25 cellular contexts compared by ENCODE assay signal in the genomic region with DNA sequence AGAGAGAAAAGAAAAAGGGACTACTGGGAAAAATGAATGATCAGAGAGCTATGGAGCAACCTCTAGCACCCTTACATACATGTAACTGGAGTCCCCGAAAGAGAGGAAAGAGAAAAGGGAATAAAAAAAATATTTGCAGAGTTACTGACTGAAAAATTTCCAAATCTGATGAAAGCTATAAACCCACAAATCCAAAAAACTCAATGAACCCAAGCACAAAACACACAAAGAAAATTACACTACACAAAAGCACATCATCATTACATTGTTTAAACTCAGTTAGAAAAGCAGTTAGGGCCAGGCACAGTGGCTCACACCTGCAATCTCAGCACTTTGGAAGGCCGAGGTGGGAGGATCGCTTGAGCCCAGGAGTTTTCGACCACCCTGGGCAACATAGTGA. TPM values are rescaled to one million over a fixed set of nuclear protein-coding genes. Genes with fewer than 3 reads are reported as not detected.
DNase-seq lines count a peak whose midpoint lies in the region; ATAC-seq, FAIRE-seq and TF ChIP-seq lines count a peak whose summit lies in the region.
"Had no signal": no experiment of that assay in that cellular context is flagged by ENCODE, and none has a peak within 500 bp of the region (broad histone marks: within the 10 kb centered on the region; RNA-seq: fewer than 3 reads in every experiment).

No MANE protein-coding gene starts in this region.

- H3K36me3 ChIP-seq in astrocyte (ENCODE audit: insufficient read depth, low read length): no peaks in the 10 kb centered on the region
- no peaks in the 10 kb centered on the region for H3K36me3 ChIP-seq in thoracic aorta
- no peaks in the 10 kb centered on the region for H3K36me3 ChIP-seq in adrenal gland (replicated peaks in 1 of 2)

- H3K79me2 ChIP-seq in astrocyte (ENCODE audit: insufficient read depth, low read length): peaks cover 80% of the 10 kb centered on the region

- H3K36me3 Mint-ChIP-seq in HFFc6 (ENCODE audit: low read depth) (peaks cover 28% of the 10 kb centered on the region), astrocyte (ENCODE audit: low read depth, unreplicated experiment) (peaks cover 4% of the 10 kb centered on the region), mesothelial cell of epicardium (peaks cover 30% of the 10 kb centered on the region)

- H3K4me3 ChIP-seq in astrocyte (ENCODE audit: insufficient read depth, low read depth, low read length) (no peak overlapping the region), thoracic aorta (no peak overlapping the region), adrenal gland (no peak overlapping the region)
- H3K4me3 ChIP-seq: MG63 had no signal

- H3K9me3 Mint-ChIP-seq in HFFc6 (peaks cover 21% of the 10 kb centered on the region), astrocyte (ENCODE audit: unreplicated experiment) (peaks cover 4% of the 10 kb centered on the region), mesothelial cell of epicardium (peaks cover 26% of the 10 kb centered on the region)

- H3K4me3 Mint-ChIP-seq in HFFc6 (no peak overlapping the region), astrocyte (ENCODE audit: unreplicated experiment) (no peak overlapping the region), mesothelial cell of epicardium (no peak overlapping the region)

- no peak for ATAC-seq in thoracic aorta (ENCODE audit: insufficient number of reproducible peaks, low FRiP score, low read depth)
- ATAC-seq: PC-3 had no signal

- H3K27ac ChIP-seq in astrocyte (ENCODE audit: low read depth, low read length) (no peak overlapping the region), thoracic aorta (peak overlapping the region; percentile 82 to 89), adrenal gland (no peak overlapping the region)
- H3K27ac ChIP-seq: C4-2B had no signal

- no peaks in the 10 kb centered on the region for H3K9me3 ChIP-seq in astrocyte (ENCODE audit: insufficient read depth, low read depth, low read length)
- H3K9me3 ChIP-seq in thoracic aorta: no peaks in the 10 kb centered on the region
- no peaks in the 10 kb centered on the region for H3K9me3 ChIP-seq in adrenal gland (replicated peaks in 1 of 3)

- no peak for DNase-seq in HFFc6
- DNase-seq in astrocyte (ENCODE audit: low read depth): no peak
- DNase-seq in mesothelial cell of epicardium (ENCODE audit: low spot score in 2 of 2, unreplicated experiment in 2 of 2): no peak
- DNase-seq in thoracic aorta (ENCODE audit: low spot score): no peak
- no peak for DNase-seq in SW 1271 (lab: John Stamatoyannopoulos, UW)
- DNase-seq in NCI-H1694 treated with DMSO at 0.1 percent for 48 hours (lab: John Stamatoyannopoulos, UW): no peak
- DNase-seq in DMS153 treated with DMSO at 0.1 percent for 48 hours (lab: John Stamatoyannopoulos, UW; ENCODE audit: unreplicated experiment): no peak
- no peak for DNase-seq in adrenal gland
- DNase-seq: AML-193, GDM1, IMR-90, Karpas-422, MG63, NCI-H1092, NCI-H1436 treated with DMSO at 0.1 percent for 48 hours, NCI-H2029 treated with DMSO at 0.1 percent for 48 hours, NCI-H2171, NCI-H526, PC-3 had no signal

- no peak overlapping the region for H2AFZ ChIP-seq in astrocyte (ENCODE audit: low read depth, low read length)

- TF ChIP-seq POLR2A in adrenal gland (IDR thresholded peaks at IDR 0.05): no peak

- H3K27ac Mint-ChIP-seq in HFFc6 (peak overlapping the region; percentile 86; the same call in 1 of the 2 replicates), astrocyte (ENCODE audit: unreplicated experiment) (peak overlapping the region; percentile 99), mesothelial cell of epicardium (peak overlapping the region; percentile 83)

- H3K4me2 ChIP-seq in astrocyte (ENCODE audit: low read length): no peak overlapping the region

- no peak overlapping the region for H3K9ac ChIP-seq in astrocyte (ENCODE audit: low read length)

- intact Hi-C loops in adrenal gland (cut with DNase I): no loop called here

- 92 to 99% (median 96%) methylated on average over 4 of the region's 4 CpGs for WGBS in adrenal gland, 4 donors

- H3K27me3 Mint-ChIP-seq in HFFc6 (ENCODE audit: insufficient read depth) (peaks cover 2% of the 10 kb centered on the region), astrocyte (ENCODE audit: low read depth, unreplicated experiment) (no peaks in the 10 kb centered on the region), mesothelial cell of epicardium (ENCODE audit: low read depth) (no peaks in the 10 kb centered on the region)

- H3K4me1 Mint-ChIP-seq in HFFc6 (ENCODE audit: low read depth): peaks cover 53% of the 10 kb centered on the region
- peaks cover 56% of the 10 kb centered on the region for H3K4me1 Mint-ChIP-seq in astrocyte (ENCODE audit: low read depth, unreplicated experiment)
- peaks cover 64% of the 10 kb centered on the region for H3K4me1 Mint-ChIP-seq in mesothelial cell of epicardium

- H3K4me1 ChIP-seq in astrocyte (ENCODE audit: insufficient read depth, low read length): peaks cover 27% of the 10 kb centered on the region
- H3K4me1 ChIP-seq in thoracic aorta (ENCODE audit: control insufficient read depth in 1 of 2, low read depth in 2 of 2): peaks cover 38 to 65% of the 10 kb centered on the region in 2 donors
- H3K4me1 ChIP-seq in adrenal gland (replicated peaks in 1 of 2): peaks cover 24 to 51% of the 10 kb centered on the region in 2 donors

- H3K27me3 ChIP-seq in astrocyte (ENCODE audit: insufficient read depth, low read length) (no peaks in the 10 kb centered on the region), thoracic aorta (replicated peaks; ENCODE audit: insufficient read depth) (no peaks in the 10 kb centered on the region), adrenal gland (no peaks in the 10 kb centered on the region)
- H3K27me3 ChIP-seq: MG63 had no signal

- TF ChIP-seq CTCF in HFFc6 (IDR thresholded peaks at IDR 0.05) (no peak), astrocyte (IDR thresholded peaks at IDR 0.05; ENCODE audit: insufficient read depth, low read depth, low read length) (no peak), mesothelial cell of epicardium (IDR thresholded peaks at IDR 0.05; ENCODE audit: unreplicated experiment) (no peak), thoracic aorta (IDR thresholded peaks at IDR 0.05) (no peak), adrenal gland (IDR thresholded peaks at IDR 0.05) (no peak)

- no peak for FAIRE-seq in astrocyte (lab: Jason Lieb, UNC)
- FAIRE-seq: GM19239, H1 had no signal

- H4K20me1 ChIP-seq in astrocyte (ENCODE audit: insufficient read depth, low read length): peaks cover 41% of the 10 kb centered on the region

RNA-seq across cellular contexts. Expression of a gene that starts 6.7 kb away (rescaled TPM):
- 10 to 100 TPM; 14.6 to 17.0 (median 16.0) TPM for total RNA-seq in HFFc6 (2021; fragmentation: NEBNext Ultra II Directional; extraction: Animal tissue kit (Norgen Biotek cat#: 25700))
- 13.5 and 18.1 TPM in 2 replicates for total RNA-seq in astrocyte
- 24.8 to 29.1 TPM (median 26.5 TPM) in 3 replicates for total RNA-seq in mesothelial cell of epicardium
- 10 to 100 TPM; 23.0 to 32.7 TPM for total RNA-seq in thoracic aorta
- total RNA-seq in adrenal gland: 10 to 100 TPM in 7 of 8 donors, 1 to 10 TPM in 1; 8.6 to 27.9 (median 19.7) TPM
- 10 to 100 TPM; 11.9 to 18.2 (median 14.2) TPM for polyA plus RNA-seq in adrenal gland

RNA-seq across cellular contexts. Expression of a gene that starts 48.8 kb away (rescaled TPM):
- total RNA-seq in HFFc6 (2021; fragmentation: NEBNext Ultra II Directional; extraction: Animal tissue kit (Norgen Biotek cat#: 25700)): under 1 TPM in 5 of 6 experiments, not detected in 1; 0.21 to 0.37 (median 0.24) TPM
- 0.43 TPM in 1 of 2 replicates, not detected in the other for total RNA-seq in astrocyte
- not detected in 3 replicates for total RNA-seq in mesothelial cell of epicardium
- 1 to 10 TPM; 1.8 to 4.3 TPM for total RNA-seq in thoracic aorta
- 1 to 10 TPM in 3 of 8 donors, under 1 TPM in 1, not detected in 4; 0.28 to 2.8 (median 1.7) TPM for total RNA-seq in adrenal gland
- polyA plus RNA-seq in adrenal gland: 1 to 10 TPM in 2 of 3 donors, under 1 TPM in 1; 0.11 to 4.1 (median 3.1) TPM
- total RNA-seq: Daoy, H1, HT-29, PC-3, SK-MEL-5 had no signal
- polyA plus RNA-seq: H1, IMR-90 had no signal

RNA-seq across cellular contexts. Expression of a gene that starts 52.2 kb away (rescaled TPM):
- not detected for total RNA-seq in HFFc6 (2021; fragmentation: NEBNext Ultra II Directional; extraction: Animal tissue kit (Norgen Biotek cat#: 25700))
- total RNA-seq in astrocyte: not detected in 2 replicates
- total RNA-seq in mesothelial cell of epicardium: not detected in 3 replicates
- 1 to 10 TPM in 1 of 2 donors, not detected in 1; 1.6 TPM for total RNA-seq in thoracic aorta
- total RNA-seq in adrenal gland: 10 to 100 TPM in 1 of 8 donors, 1 to 10 TPM in 1, under 1 TPM in 6; 0.12 to 14.4 (median 0.81) TPM
- under 1 TPM; 0.18 to 0.48 (median 0.20) TPM for polyA plus RNA-seq in adrenal gland
- total RNA-seq: Daoy, H1, HT-29, IMR-90, SK-MEL-5 had no signal
- polyA plus RNA-seq: H1, IMR-90 had no signal

Comparison
In these comparisons a context has a peak if more than half of its experiments do, and no peak if none do; other contexts are left out.
1. H3K27ac ChIP-seq: peak in thoracic aorta (2 of 2); none in astrocyte (single experiment) and adrenal gland (0 of 5).
2. Peak in every context shown above with its lines, with median percentiles within 50 percentile points of each other: H3K27ac Mint-ChIP-seq.